Comparison of ENCODE assay signal across 19 cellular contexts in the genomic region with DNA sequence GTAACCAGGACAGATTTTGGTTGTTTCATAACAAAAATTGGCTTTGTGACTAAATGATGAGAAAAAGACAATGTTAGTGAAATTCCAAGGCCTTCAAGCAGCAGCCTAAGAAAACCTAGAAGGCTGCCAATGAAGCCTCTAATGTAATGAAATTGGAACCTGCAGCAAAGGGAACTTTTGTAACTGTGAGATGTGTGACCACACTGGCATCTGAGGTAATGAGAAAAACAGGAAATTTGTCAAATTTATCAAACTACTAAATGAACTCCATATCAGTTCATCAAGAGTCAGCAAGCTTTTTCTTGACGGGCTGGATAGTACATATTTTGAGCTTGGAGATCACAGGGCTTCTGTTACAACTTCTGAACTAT.
"Had no signal": no experiment of that assay in that cellular context is flagged by ENCODE, and none has a peak within 500 bp of the region (broad histone marks: within the 10 kb centered on the region; RNA-seq: fewer than 3 reads in every experiment).

No MANE protein-coding gene starts in this region.

- ATAC-seq: esophagus mucosa; gastrocnemius medialis; heart right ventricle; left lung; lower lobe of right lung; natural killer cell treated with Interleukin-12 subunit alpha and Interleukin-12 subunit beta and Interleukin-15 and Interleukin-18, amount 100 ng/mL, for 72 hours; pancreas; right cardiac atrium had no signal

- H3K9me3 ChIP-seq: gastrocnemius medialis, heart right ventricle, left lung, lower lobe of right lung, pancreas, suprapubic skin, thyroid gland had no signal

- H3K27me3 ChIP-seq: dorsolateral prefrontal cortex, gastrocnemius medialis, heart right ventricle, left lung, neural progenitor cell, suprapubic skin, thyroid gland had no signal

- H3K4me1 ChIP-seq: gastrocnemius medialis, heart right ventricle, lower lobe of right lung, pancreas, suprapubic skin, thyroid gland had no signal

- DNase-seq: cortex of kidney; dorsolateral prefrontal cortex; effector CD8-positive, alpha-beta T cell; gastrocnemius medialis; heart right ventricle; hypothalamus; left lung; lower lobe of right lung; occipital lobe; pancreas; right cardiac atrium; stimulated activated CD4-positive, alpha-beta T cell treated with anti-CD3 and anti-CD28 coated beads, Interleukin-2, amount 100 ng/mL, for 48 hours; stimulated activated naive CD4-positive, alpha-beta T cell treated with Interleukin-2 at 50 U/mL for 16 hours; thyroid gland had no signal

- H3K27ac ChIP-seq: gastrocnemius medialis, heart right ventricle, left lung, lower lobe of right lung, neural progenitor cell, pancreas, suprapubic skin, thyroid gland had no signal

- H3K4me3 ChIP-seq: dorsolateral prefrontal cortex, gastrocnemius medialis, heart right ventricle, left lung, lower lobe of right lung, neural progenitor cell, pancreas, smooth muscle cell, suprapubic skin, thyroid gland had no signal

- H3K36me3 ChIP-seq: gastrocnemius medialis, heart right ventricle, left lung, lower lobe of right lung, neural progenitor cell, pancreas, suprapubic skin, thyroid gland had no signal
